36 cellular contexts compared by ENCODE assay signal in the genomic region with DNA sequence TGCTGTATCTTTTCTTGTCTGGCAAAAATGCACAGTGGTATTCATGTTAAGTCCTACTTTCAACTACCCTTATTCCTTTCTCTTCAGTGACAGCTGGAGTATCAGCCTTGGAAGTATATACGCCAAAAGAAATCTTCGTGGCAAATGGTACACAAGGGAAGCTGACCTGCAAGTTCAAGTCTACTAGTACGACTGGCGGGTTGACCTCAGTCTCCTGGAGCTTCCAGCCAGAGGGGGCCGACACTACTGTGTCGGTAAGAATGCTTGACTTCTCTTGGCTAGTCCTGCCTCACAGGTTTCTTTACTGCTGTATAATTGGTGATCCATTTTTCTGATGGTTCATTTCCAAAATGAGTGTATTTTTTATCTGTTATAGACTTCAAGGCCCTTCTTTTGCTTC.
"Had no signal": no experiment of that assay in that cellular context is flagged by ENCODE, and none has a peak within 500 bp of the region (broad histone marks: within the 10 kb centered on the region; RNA-seq: fewer than 3 reads in every experiment).

No MANE protein-coding gene starts in this region.

- DNase-seq: Karpas-422, Kasumi-1, MG63, MM.1S, MV-4-11, NCI-H1048, NCI-H1092, NCI-H1092 treated with DMSO at 0.1 percent for 48 hours, NCI-H1105 treated with DMSO at 0.1 percent for 48 hours, NCI-H1417, NCI-H1417 treated with DMSO at 0.1 percent for 48 hours, NCI-H1436, NCI-H1436 treated with DMSO at 0.1 percent for 48 hours, NCI-H146, NCI-H1694, NCI-H1694 treated with DMSO at 0.1 percent for 48 hours, NCI-H187, NCI-H187 treated with DMSO at 0.1 percent for 48 hours, NCI-H1930, NCI-H2029, NCI-H2029 treated with DMSO at 0.1 percent for 48 hours, NCI-H2081, NCI-H2081 treated with DMSO at 0.1 percent for 48 hours, NCI-H2107, NCI-H2171, NCI-H2171 treated with DMSO at 0.1 percent for 48 hours, NCI-H2227 treated with DMSO at 0.1 percent for 48 hours, NCI-H226, NCI-H345, NCI-H446, NCI-H446 treated with DMSO at 0.1 percent for 48 hours, NCI-H510A, NCI-H510A treated with DMSO at 0.1 percent for 48 hours, NCI-H524, NCI-H524 treated with DMSO at 0.1 percent for 48 hours, NCI-H526 had no signal

- H3K9me3 ChIP-seq: MG63 had no signal

- H3K4me3 ChIP-seq: MG63 had no signal

- H3K27me3 ChIP-seq: MG63 had no signal
